8 cellular contexts compared by ENCODE assay signal in genomic region chr13:44142540-44142867, GRCh38.
A peak's percentile ranks its signal among the peaks of the same experiment; 100 is the strongest.
DNase-seq lines count a peak whose midpoint lies in the region; ATAC-seq and TF ChIP-seq lines count a peak whose summit lies in the region.

No MANE protein-coding gene starts in this region.

- H3K9me3 Mint-ChIP-seq in CD8-positive, alpha-beta T cell: no peaks in the 10 kb centered on the region
- H3K9me3 Mint-ChIP-seq in endothelial cell (ENCODE audit: unreplicated experiment) (no peaks in the 10 kb centered on the region), neural crest cell (no peaks in the 10 kb centered on the region)

- no peak for ATAC-seq in CD8-positive, alpha-beta T cell

- CTCF ChIA-PET in CD8-positive, alpha-beta T cell (lab: Charles Lee): no interaction called here
- CTCF ChIA-PET in GM10248 (lab: Yijun Ruan, JAX): no interaction called here

- H3K4me3 ChIP-seq in CD8-positive, alpha-beta T cell (ENCODE audit: low read depth, low read length): peak overlapping the region; percentile 75
- H3K4me3 ChIP-seq in OCI-LY3 (ENCODE audit: low read length): peak overlapping the region; percentile 71

- no peaks in the 10 kb centered on the region for H3K36me3 Mint-ChIP-seq in CD8-positive, alpha-beta T cell
- H3K36me3 Mint-ChIP-seq in endothelial cell (ENCODE audit: low read depth, unreplicated experiment): no peaks in the 10 kb centered on the region
- H3K36me3 Mint-ChIP-seq in neural crest cell (ENCODE audit: low read depth): no peaks in the 10 kb centered on the region

- peak overlapping the region; percentile 68 for H3K27ac ChIP-seq in CD8-positive, alpha-beta T cell (ENCODE audit: low read depth, low read length)
- no peak overlapping the region for H3K27ac ChIP-seq in OCI-LY3 (ENCODE audit: low read length)

- H2AFZ ChIP-seq in OCI-LY3 (ENCODE audit: low read depth, low read length): peak overlapping the region; percentile 93

- H3K4me2 ChIP-seq in OCI-LY3 (ENCODE audit: low read length): peak overlapping the region; percentile 83

- DNase-seq in CD8-positive, alpha-beta T cell: no peak
- DNase-seq in endothelial cell (ENCODE audit: low spot score): peak; percentile 8
- DNase-seq in neural crest cell (ENCODE audit: low read depth, low spot score): no peak
- DNase-seq in SHP77 (lab: John Stamatoyannopoulos, UW): no peak
- DNase-seq in HuH-7.5 (ENCODE audit: low spot score): no peak
- DNase-seq in ureter (ENCODE audit: low spot score): no peak
- DNase-seq in GM10248 (ENCODE audit: extremely low spot score): no peak

- H3K79me2 ChIP-seq in OCI-LY3 (ENCODE audit: low read length): no peaks in the 10 kb centered on the region

- POLR2A ChIA-PET in CD8-positive, alpha-beta T cell (lab: Charles Lee): interaction anchor here (1.1 kb wide), 1 partner anchor 136 kb away, joined by 3 read pairs; no protein-coding TSS in a partner anchor
- POLR2A ChIA-PET in GM10248 (lab: Yijun Ruan, JAX): no interaction called here

- TF ChIP-seq CTCF in CD8-positive, alpha-beta T cell (IDR thresholded peaks at IDR 0.05): no peak
- TF ChIP-seq CTCF in OCI-LY3 (IDR thresholded peaks at IDR 0.05; ENCODE audit: low read depth, low read length) (no peak), endothelial cell (IDR thresholded peaks at IDR 0.05; ENCODE audit: unreplicated experiment) (no peak), neural crest cell (conservative IDR thresholded peaks at IDR 0.05) (peak; percentile 0), GM10248 (IDR thresholded peaks at IDR 0.05; ENCODE audit: control extremely low read depth, extremely low read depth, low read depth, missing control alignments) (no peak)

- peaks cover 2% of the 10 kb centered on the region for H3K27me3 Mint-ChIP-seq in CD8-positive, alpha-beta T cell (ENCODE audit: low read depth)
- H3K27me3 Mint-ChIP-seq in endothelial cell (ENCODE audit: unreplicated experiment): peaks cover 7% of the 10 kb centered on the region
- H3K27me3 Mint-ChIP-seq in neural crest cell (ENCODE audit: low read depth): peaks cover 6% of the 10 kb centered on the region

- H3K36me3 ChIP-seq in CD8-positive, alpha-beta T cell (ENCODE audit: insufficient read depth, low read length): no peaks in the 10 kb centered on the region
- no peaks in the 10 kb centered on the region for H3K36me3 ChIP-seq in OCI-LY3 (replicated peaks; ENCODE audit: low read depth, low read length)

- H3K27me3 ChIP-seq in CD8-positive, alpha-beta T cell (ENCODE audit: insufficient read depth, low read length): no peaks in the 10 kb centered on the region
- peaks cover 54% of the 10 kb centered on the region for H3K27me3 ChIP-seq in OCI-LY3 (ENCODE audit: low read depth, low read length)

- no peaks in the 10 kb centered on the region for H3K9me3 ChIP-seq in CD8-positive, alpha-beta T cell (ENCODE audit: low read length)
- H3K9me3 ChIP-seq in OCI-LY3 (ENCODE audit: insufficient read depth, low read length): no peaks in the 10 kb centered on the region

- peak overlapping the region; percentile 54 for H3K9ac ChIP-seq in OCI-LY3 (ENCODE audit: low read length)

- peak overlapping the region; percentile 91 for H3K4me3 Mint-ChIP-seq in CD8-positive, alpha-beta T cell
- H3K4me3 Mint-ChIP-seq in endothelial cell (ENCODE audit: unreplicated experiment) (peak overlapping the region; percentile 91), neural crest cell (peak overlapping the region; percentile 91)

- H3K4me1 Mint-ChIP-seq in CD8-positive, alpha-beta T cell (ENCODE audit: low read depth): peaks cover 15% of the 10 kb centered on the region
- H3K4me1 Mint-ChIP-seq in endothelial cell (ENCODE audit: unreplicated experiment): peaks cover 14% of the 10 kb centered on the region
- peaks cover 18% of the 10 kb centered on the region for H3K4me1 Mint-ChIP-seq in neural crest cell

- peak overlapping the region; percentile 94 for H3K27ac Mint-ChIP-seq in CD8-positive, alpha-beta T cell
- H3K27ac Mint-ChIP-seq in endothelial cell (ENCODE audit: unreplicated experiment) (peak overlapping the region; percentile 85), neural crest cell (ENCODE audit: unreplicated experiment) (peak overlapping the region; percentile 98)

- H4K20me1 ChIP-seq in OCI-LY3 (ENCODE audit: insufficient read depth, low read length): no peaks in the 10 kb centered on the region

- H3K4me1 ChIP-seq in CD8-positive, alpha-beta T cell (ENCODE audit: insufficient read depth, low read length): peaks cover 13% of the 10 kb centered on the region
- peaks cover 10% of the 10 kb centered on the region for H3K4me1 ChIP-seq in OCI-LY3 (ENCODE audit: low read length)

- intact Hi-C loops in CD8-positive, alpha-beta T cell (cut with DNase I, micrococcal nuclease): loop anchor here (1.0 to 10.0 kb wide), 13 partner anchors 48 to 1322 kb away; partner anchors contain the start of genes TSC22D1 (in 2 of the 2), COG3 (in 1 of the 2), GPALPP1 (in 1 of the 2) and NUFIP1 (in 1 of the 2)
